13 cellular contexts compared by ENCODE assay signal in the genomic region with DNA sequence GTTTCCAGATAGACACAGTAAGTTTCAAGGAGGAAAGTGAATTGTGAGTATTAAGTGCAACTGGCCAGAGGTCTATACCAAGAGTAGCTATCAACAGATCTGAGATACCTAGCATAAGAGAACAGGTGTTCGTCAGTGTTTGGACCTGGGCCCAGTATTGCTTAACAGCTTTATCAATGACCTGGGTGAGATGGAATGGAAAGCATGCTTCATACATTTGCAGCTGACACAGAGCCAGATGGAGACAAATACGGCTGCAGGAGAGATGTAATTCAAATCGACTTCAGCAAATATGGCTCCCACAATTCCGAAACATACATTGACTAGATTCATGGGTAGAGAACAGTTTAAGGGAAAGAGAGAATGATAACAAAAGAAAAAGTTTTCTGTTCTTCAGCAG. TPM values are rescaled to one million over a fixed set of nuclear protein-coding genes. Genes with fewer than 3 reads are reported as not detected.
DNase-seq lines count a peak whose midpoint lies in the region; ATAC-seq lines count a peak whose summit lies in the region.
"Had no signal": no experiment of that assay in that cellular context is flagged by ENCODE, and none has a peak within 500 bp of the region (broad histone marks: within the 10 kb centered on the region; RNA-seq: fewer than 3 reads in every experiment).

No MANE protein-coding gene starts in this region.

- DNase-seq in COLO668 (lab: John Stamatoyannopoulos, UW; ENCODE audit: unreplicated experiment) (peak; percentile 91), NCI-H1105 (lab: John Stamatoyannopoulos, UW) (peak; percentile 82), NCI-H748 treated with DMSO at 0.1 percent for 48 hours (lab: John Stamatoyannopoulos, UW) (peak; percentile 62), left lobe of liver (ENCODE audit: low spot score) (peak; percentile 70), 8988T (no peak), NCI-H1436 (lab: John Stamatoyannopoulos, UW) (no peak), T-helper 9 cell (no peak), NCI-H1436 treated with DMSO at 0.1 percent for 48 hours (lab: John Stamatoyannopoulos, UW) (no peak)
- DNase-seq: anterior cingulate cortex, dermis blood vessel endothelial cell, mesendoderm, NCI-H2227 treated with DMSO at 0.1 percent for 48 hours, RPMI8226 had no signal

- peak; percentile 82 for ATAC-seq in left lobe of liver

RNA-seq across cellular contexts. Expression of a gene that starts 27.8 kb away (rescaled TPM):
- total RNA-seq in left lobe of liver: 38.3 TPM

Comparison
In these comparisons a context has a peak if more than half of its experiments do, and no peak if none do; other contexts are left out.
1. DNase-seq: peak in COLO668 (single experiment), NCI-H1105 (single experiment), NCI-H748 treated with DMSO at 0.1 percent for 48 hours (single experiment) and left lobe of liver (single experiment); none in 8988T (single experiment), NCI-H1436 (single experiment), T-helper 9 cell (single experiment) and NCI-H1436 treated with DMSO at 0.1 percent for 48 hours (single experiment).